19 cellular contexts compared by ENCODE assay signal in genomic region chr22:42626431-42626830, GRCh38. TPM values are rescaled to one million over a fixed set of nuclear protein-coding genes. Genes with fewer than 3 reads are reported as not detected.
A peak's percentile ranks its signal among the peaks of the same experiment; 100 is the strongest.
DNase-seq lines count a peak whose midpoint lies in the region; ATAC-seq, FAIRE-seq and TF ChIP-seq lines count a peak whose summit lies in the region.
"Had no signal": no experiment of that assay in that cellular context is flagged by ENCODE, and none has a peak within 500 bp of the region (broad histone marks: within the 10 kb centered on the region; RNA-seq: fewer than 3 reads in every experiment).

No MANE protein-coding gene starts in this region.

- H4K12ac ChIP-seq in trophoblast cell (ENCODE audit: low read depth, low read length), result no peak overlapping the region

- H3K23ac ChIP-seq in H1 (ENCODE audit: insufficient read length) (no peak overlapping the region), trophoblast cell (ENCODE audit: low read length) (no peak overlapping the region)

- H3K56ac ChIP-seq in H1 (replicated peaks; ENCODE audit: insufficient read length, low read depth, low read length), result no peak overlapping the region

- no peak for ATAC-seq in DND-41 (ENCODE audit: insufficient read depth, low read depth)
- ATAC-seq in mucosa of descending colon, result no peak

- no peak overlapping the region for H3K4me3 Mint-ChIP-seq in osteocyte (ENCODE audit: unreplicated experiment)
- H3K4me3 Mint-ChIP-seq: B cell; CD4-positive, alpha-beta T cell had no signal

- H3K9me3 ChIP-seq in DND-41 (ENCODE audit: insufficient read depth, low read length, severe bottlenecking) (no peaks in the 10 kb centered on the region), HEK293 (ENCODE audit: control insufficient read depth, insufficient read depth, low read depth, low read length) (no peaks in the 10 kb centered on the region), H1 (ENCODE audit: insufficient read depth in 2 of 2, low read depth in 1 of 2, low read length in 1 of 2) (no peaks in the 10 kb centered on the region), trophoblast cell (ENCODE audit: insufficient read depth, low read depth, low read length) (no peaks in the 10 kb centered on the region), mucosa of descending colon (no peaks in the 10 kb centered on the region)

- H2AFZ ChIP-seq in DND-41 (ENCODE audit: low read depth, low read length) (no peak overlapping the region), H1 (ENCODE audit: low read length) (no peak overlapping the region), trophoblast cell (ENCODE audit: insufficient read depth, low read length, poor library complexity) (no peak overlapping the region)

- CTCF ChIA-PET in HEK293 (lab: Yijun Ruan, JAX), result no interaction called here
- CTCF ChIA-PET in H1 (lab: Charles Lee; ENCODE audit: partially characterized antibody), result interaction anchor here (0.9 to 1.3 kb wide), 3 partner anchors 20 to 194 kb away, joined by 4 to 5 read pairs (median 4); no protein-coding TSS in a partner anchor

- H2AK5ac ChIP-seq in H1 (ENCODE audit: low read depth, low read length) (no peak overlapping the region), trophoblast cell (ENCODE audit: low read length) (no peak overlapping the region)

- TF ChIP-seq RAD21 in H1 (IDR thresholded peaks at IDR 0.05 in 1 of 2, conservative IDR thresholded peaks at IDR 0.05 in 1 of 2; ENCODE audit: low read depth in 2 of 2, low read length in 2 of 2), result no peak

- no peak overlapping the region for H2BK5ac ChIP-seq in H1 (ENCODE audit: low read depth, low read length)
- no peak overlapping the region for H2BK5ac ChIP-seq in trophoblast cell (ENCODE audit: low read depth, low read length, poor library complexity)

- H4K8ac ChIP-seq in H1 (ENCODE audit: extremely low read depth, insufficient read depth, low read length) (peak overlapping the region; percentile 65; the same call in 1 of the 2 replicates), trophoblast cell (ENCODE audit: low read depth, low read length) (no peak overlapping the region)

- peaks cover 38% of the 10 kb centered on the region for H3K4me1 Mint-ChIP-seq in osteocyte (ENCODE audit: unreplicated experiment)

- H3K9me3 Mint-ChIP-seq in osteocyte (ENCODE audit: unreplicated experiment), result no peaks in the 10 kb centered on the region
- H3K9me3 Mint-ChIP-seq: CD4-positive, alpha-beta T cell had no signal

- TF ChIP-seq CTCF in DND-41 (IDR thresholded peaks at IDR 0.05; ENCODE audit: borderline replicate concordance, extremely low read depth, low read length, poor library complexity, severe bottlenecking) (no peak), HEK293 (tag by site-specific recombination; IDR thresholded peaks at IDR 0.05) (no peak), H1 (IDR thresholded peaks at IDR 0.05; ENCODE audit: control extremely low read depth in 1 of 3, insufficient read depth in 1 of 3, low read depth in 1 of 3, low read length in 3 of 3) (no peak), osteocyte (IDR thresholded peaks at IDR 0.05) (no peak), mucosa of descending colon (IDR thresholded peaks at IDR 0.05) (no peak)

- DNase-seq in DND-41 (no peak), H1 (ENCODE audit: low read depth in 1 of 2, low spot score in 2 of 2) (no peak), osteocyte (ENCODE audit: extremely low spot score, unreplicated experiment) (no peak), trophoblast cell (no peak), mucosa of descending colon (no peak), NCI-H2196 (lab: John Stamatoyannopoulos, UW; ENCODE audit: unreplicated experiment) (no peak)
- DNase-seq: C1 segment of cervical spinal cord; CD4-positive, alpha-beta T cell; DMS79; EL; GOT3; HCEC 1CT had no signal

- H3K4me3 ChIP-seq in DND-41 (ENCODE audit: low read depth in 1 of 2, low read length in 2 of 2) (no peak overlapping the region), HEK293 (ENCODE audit: low read depth, low read length) (no peak overlapping the region), H1 (ENCODE audit: extremely low read depth in 1 of 4, insufficient read depth in 2 of 4, low read depth in 3 of 4, low read length in 4 of 4) (no peak overlapping the region), trophoblast cell (ENCODE audit: low read depth, low read length) (no peak overlapping the region), mucosa of descending colon (no peak overlapping the region)

- H3K36me3 ChIP-seq in DND-41 (ENCODE audit: insufficient read depth, low read length) (peaks cover 82% of the 10 kb centered on the region), HEK293 (ENCODE audit: control insufficient read depth in 2 of 2, insufficient read depth in 1 of 2, low read length in 2 of 2) (peaks cover 10 to 84% of the 10 kb centered on the region in 2 experiments; a peak in 2 of 3 replicates), H1 (ENCODE audit: control insufficient read depth in 2 of 4, insufficient read depth in 4 of 4, low read length in 3 of 4) (peaks cover 6 to 35% (median 18%) of the 10 kb centered on the region in 4 experiments; a peak in 5 of 8 replicates), trophoblast cell (ENCODE audit: control insufficient read depth in 1 of 2, insufficient read depth in 2 of 2, low read length in 2 of 2) (peaks cover 66 to 70% of the 10 kb centered on the region in 2 experiments), mucosa of descending colon (ENCODE audit: low read depth) (peaks cover 8% of the 10 kb centered on the region)

- H3K27me3 Mint-ChIP-seq in osteocyte (ENCODE audit: unreplicated experiment), result no peaks in the 10 kb centered on the region
- H3K27me3 Mint-ChIP-seq: B cell; CD4-positive, alpha-beta T cell had no signal

- H3K18ac ChIP-seq in H1 (ENCODE audit: extremely low read depth, low read length) (no peak overlapping the region), trophoblast cell (ENCODE audit: low read length) (no peak overlapping the region)

- peaks cover 15% of the 10 kb centered on the region for H4K20me1 ChIP-seq in DND-41 (ENCODE audit: insufficient read depth, low read length)
- H4K20me1 ChIP-seq in H1 (replicated peaks in 1 of 2; ENCODE audit: control insufficient read depth in 1 of 2, insufficient read depth in 2 of 2, low read length in 2 of 2), result peaks cover 0 to 7% of the 10 kb centered on the region in 2 experiments

- H3K79me2 ChIP-seq in DND-41 (ENCODE audit: insufficient read depth, low read length), result no peaks in the 10 kb centered on the region
- no peaks in the 10 kb centered on the region for H3K79me2 ChIP-seq in H1 (ENCODE audit: control insufficient read depth in 1 of 2, insufficient read depth in 2 of 2, low read length in 2 of 2)
- no peaks in the 10 kb centered on the region for H3K79me2 ChIP-seq in trophoblast cell (ENCODE audit: control insufficient read depth, insufficient read depth, low read length, poor library complexity)

- peak overlapping the region; percentile 28 for H3K27ac Mint-ChIP-seq in osteocyte (ENCODE audit: unreplicated experiment)
- H3K27ac Mint-ChIP-seq: B cell; CD4-positive, alpha-beta T cell had no signal

- no peak for FAIRE-seq in H1 (lab: Jason Lieb, UNC)
- FAIRE-seq: A204.1, G401.6, GM12891, GM19239 had no signal

- H4K91ac ChIP-seq in H1 (replicated peaks; ENCODE audit: insufficient read length, low read length) (no peak overlapping the region), trophoblast cell (ENCODE audit: low read depth, low read length) (no peak overlapping the region)

- no peak overlapping the region for H2BK120ac ChIP-seq in H1 (replicated peaks; ENCODE audit: low read depth, low read length)
- H2BK120ac ChIP-seq in trophoblast cell (ENCODE audit: insufficient read depth, low read length, poor library complexity), result no peak overlapping the region

- H3K23me2 ChIP-seq in H1 (ENCODE audit: low read depth, low read length), result no peaks in the 10 kb centered on the region

- peaks cover 23% of the 10 kb centered on the region for H3K36me3 Mint-ChIP-seq in osteocyte (ENCODE audit: unreplicated experiment)

- H3K27me3 ChIP-seq in DND-41 (ENCODE audit: insufficient read depth, low read length, poor library complexity), result no peaks in the 10 kb centered on the region
- no peaks in the 10 kb centered on the region for H3K27me3 ChIP-seq in H1 (replicated peaks in 1 of 4; ENCODE audit: control insufficient read depth in 3 of 4, extremely low read depth in 1 of 4, insufficient read depth in 3 of 4, low read length in 3 of 4)
- H3K27me3 ChIP-seq in trophoblast cell (ENCODE audit: insufficient read depth, low read length), result no peaks in the 10 kb centered on the region

- H3K4me2 ChIP-seq in DND-41 (ENCODE audit: insufficient read depth, low read length) (no peak overlapping the region), H1 (ENCODE audit: insufficient read depth in 1 of 2, low read depth in 2 of 2, low read length in 2 of 2) (no peak overlapping the region), trophoblast cell (ENCODE audit: low read length) (no peak overlapping the region)

- no peak for TF ChIP-seq EP300 in H1 (IDR thresholded peaks at IDR 0.05; ENCODE audit: borderline replicate concordance in 1 of 2, low read depth in 2 of 2, low read length in 2 of 2)

- WGBS in H1 (ENCODE audit: extremely low coverage in 1 of 2, insufficient coverage in 1 of 2, insufficient read length in 1 of 2, insufficient replicate concordance in 2 of 2, low coverage in 1 of 2, low lambda C conversion rate in 2 of 2, missing lambda C conversion rate in 1 of 2), 2 experiments, result 96% methylated on average over 7 of the region's 7 CpGs; no CpG with 5 or more reads in 1 of the 2 experiments
- WGBS in trophoblast cell (ENCODE audit: extremely low coverage, insufficient coverage, insufficient read length), result no CpG with 5 or more reads among the region's 7 CpGs

- H3K27ac ChIP-seq in DND-41 (ENCODE audit: low read length), result 0 out of 2 replicates have a peak overlapping the region, but pooled peaks have one; percentile 13
- no peak overlapping the region for H3K27ac ChIP-seq in HEK293 (ENCODE audit: extremely low read depth, low read depth, low read length)
- no peak overlapping the region for H3K27ac ChIP-seq in H1 (ENCODE audit: low read depth, low read length)
- H3K27ac ChIP-seq in trophoblast cell (ENCODE audit: low read depth, low read length), result no peak overlapping the region
- H3K27ac ChIP-seq: HL-60 had no signal

- no peak for TF ChIP-seq POLR2A in H1 (IDR thresholded peaks at IDR 0.05; ENCODE audit: control extremely low read depth in 1 of 2, low read depth in 2 of 2, low read length in 2 of 2)

- H3K14ac ChIP-seq in H1 (ENCODE audit: insufficient read length), result no peak overlapping the region
- no peak overlapping the region for H3K14ac ChIP-seq in trophoblast cell (ENCODE audit: low read length)

- H2BK20ac ChIP-seq in H1 (ENCODE audit: low read length), result no peak overlapping the region

- H2BK12ac ChIP-seq in H1 (ENCODE audit: low read depth, low read length), result no peak overlapping the region
- H2BK12ac ChIP-seq in trophoblast cell (ENCODE audit: low read length), result no peak overlapping the region

- POLR2A ChIA-PET in HEK293 (lab: Yijun Ruan, JAX), result interaction anchor here (1.6 kb wide), 1 partner anchor 12 kb away, joined by 7 read pairs; the partner anchor contains the start of gene POLDIP3
- POLR2A ChIA-PET in H1 (lab: Charles Lee; ENCODE audit: partially characterized antibody), result interaction anchor here (1.1 to 8.9 kb wide), 3 partner anchors 11 to 23 kb away, joined by 3 to 85 read pairs (median 3); partner anchors contain the start of genes CYB5R3 and POLDIP3

- H3K9ac ChIP-seq in DND-41 (ENCODE audit: low read depth, low read length) (no peak overlapping the region), H1 (replicated peaks in 1 of 4; ENCODE audit: extremely low read depth in 1 of 4, low read depth in 3 of 4, low read length in 3 of 4) (no peak overlapping the region), trophoblast cell (ENCODE audit: low read length) (no peak overlapping the region)

- intact Hi-C loops in mucosa of descending colon (cut with DNase I, micrococcal nuclease), result no loop called here

- H3K79me1 ChIP-seq in H1 (ENCODE audit: low read depth, low read length), result no peaks in the 10 kb centered on the region
- H3K79me1 ChIP-seq in trophoblast cell (ENCODE audit: low read length), result no peaks in the 10 kb centered on the region

- H3K4ac ChIP-seq in H1 (replicated peaks; ENCODE audit: insufficient read length, low read depth, low read length) (no peak overlapping the region), trophoblast cell (ENCODE audit: low read depth, low read length) (no peak overlapping the region)

- no peak overlapping the region for H4K5ac ChIP-seq in H1 (ENCODE audit: insufficient read length, low read depth, low read length)

- no peaks in the 10 kb centered on the region for H3K4me1 ChIP-seq in DND-41 (ENCODE audit: insufficient read depth, low read length)
- H3K4me1 ChIP-seq in HEK293 (ENCODE audit: control insufficient read depth, insufficient read depth, low read length), result no peaks in the 10 kb centered on the region; the same call in 1 of the 2 replicates
- H3K4me1 ChIP-seq in H1 (replicated peaks in 1 of 4; ENCODE audit: control insufficient read depth in 3 of 4, insufficient read depth in 4 of 4, low read length in 3 of 4), result no peaks in the 10 kb centered on the region; a peak in 1 of 7 replicates
- peaks cover 5 to 7% of the 10 kb centered on the region in 2 experiments for H3K4me1 ChIP-seq in trophoblast cell (ENCODE audit: control insufficient read depth in 1 of 2, insufficient read depth in 2 of 2, low read length in 2 of 2)
- peaks cover 26% of the 10 kb centered on the region for H3K4me1 ChIP-seq in mucosa of descending colon (ENCODE audit: low read depth)

- no peak overlapping the region for H2BK15ac ChIP-seq in H1 (ENCODE audit: low read length)

RNA-seq across cellular contexts. Expression of gene POLDIP3, which starts 11.7 kb away (rescaled TPM):
- 77.3 and 84.6 TPM in 2 replicates for total RNA-seq in H1 (2021; fragmentation: NEBNext Ultra II Directional; extraction: Animal tissue kit (Norgen Biotek cat#: 25700))
- 43.5 and 44.7 TPM in 2 replicates for polyA plus RNA-seq in H1 (2011; rRNA removed)
- polyA plus RNA-seq in H1 (2011; cell fraction: cytosol; rRNA removed), result 52.1 TPM
- polyA plus RNA-seq in H1 (2011; cell fraction: nucleus; rRNA removed), result 77.2 TPM
- 69.9 to 94.7 TPM (median 73.5 TPM) in 4 replicates for polyA plus RNA-seq in H1 (2012, experiment 1 of 2)
- polyA plus RNA-seq in H1 (2012, experiment 2 of 2), result 78.6 TPM
- 38.1 TPM for polyA plus RNA-seq in H1 (2013, experiment 1 of 2)
- polyA plus RNA-seq in H1 (2013, experiment 2 of 2), result 36.7 TPM
- polyA minus RNA-seq in H1 (2011; rRNA and poly(A)+ RNA removed), result 67.2 and 70.1 TPM in 2 replicates
- 40.0 TPM for polyA minus RNA-seq in H1 (2011; cell fraction: cytosol; rRNA and poly(A)+ RNA removed)
- 36.9 TPM for polyA minus RNA-seq in H1 (2011; cell fraction: nucleus; rRNA and poly(A)+ RNA removed)
- total RNA-seq in osteocyte (77.8 and 77.9 TPM in 2 replicates), mucosa of descending colon (10 to 100 TPM; 58.6 to 65.8 (median 65.0) TPM)
- polyA plus RNA-seq in trophoblast cell (2013), result 43.3 and 46.1 TPM in 2 replicates

RNA-seq across cellular contexts. Expression of gene ATP5MGL, which starts 14.0 kb away (rescaled TPM):
- total RNA-seq in H1 (2021; fragmentation: NEBNext Ultra II Directional; extraction: Animal tissue kit (Norgen Biotek cat#: 25700)), result 0.52 and 0.84 TPM in 2 replicates
- 0.12 TPM in 1 of 2 replicates, not detected in the other for polyA plus RNA-seq in H1 (2011; rRNA removed)
- not detected for polyA plus RNA-seq in H1 (2011; cell fraction: cytosol; rRNA removed)
- polyA plus RNA-seq in H1 (2011; cell fraction: nucleus; rRNA removed), result not detected
- polyA plus RNA-seq in H1 (2012, experiment 1 of 2), result not detected in 4 replicates
- polyA plus RNA-seq in H1 (2012, experiment 2 of 2), result not detected
- not detected for polyA plus RNA-seq in H1 (2013, experiment 1 of 2)
- polyA plus RNA-seq in H1 (2013, experiment 2 of 2), result 0.15 TPM
- 0.49 and 0.50 TPM in 2 replicates for polyA minus RNA-seq in H1 (2011; rRNA and poly(A)+ RNA removed)
- 1.5 TPM for polyA minus RNA-seq in H1 (2011; cell fraction: cytosol; rRNA and poly(A)+ RNA removed)
- 1.8 TPM for polyA minus RNA-seq in H1 (2011; cell fraction: nucleus; rRNA and poly(A)+ RNA removed)
- total RNA-seq in osteocyte (0.47 and 1.3 TPM in 2 replicates), mucosa of descending colon (1 to 10 TPM in 2 of 3 donors, under 1 TPM in 1; 0.92 to 1.7 (median 1.2) TPM)
- not detected in 2 replicates for polyA plus RNA-seq in trophoblast cell (2013)

RNA-seq across cellular contexts. Expression of gene CYB5R3, which starts 22.8 kb away (rescaled TPM):
- total RNA-seq in H1 (2021; fragmentation: NEBNext Ultra II Directional; extraction: Animal tissue kit (Norgen Biotek cat#: 25700)), result 75.3 and 82.5 TPM in 2 replicates
- 113 and 160 TPM in 2 replicates for polyA plus RNA-seq in H1 (2011; rRNA removed)
- polyA plus RNA-seq in H1 (2011; cell fraction: cytosol; rRNA removed), result 64.2 TPM
- 72.4 TPM for polyA plus RNA-seq in H1 (2011; cell fraction: nucleus; rRNA removed)
- 73.0 to 99.5 TPM (median 89.7 TPM) in 4 replicates for polyA plus RNA-seq in H1 (2012, experiment 1 of 2)
- polyA plus RNA-seq in H1 (2012, experiment 2 of 2), result 83.5 TPM
- polyA plus RNA-seq in H1 (2013, experiment 1 of 2), result 94.8 TPM
- polyA plus RNA-seq in H1 (2013, experiment 2 of 2), result 107 TPM
- polyA minus RNA-seq in H1 (2011; rRNA and poly(A)+ RNA removed), result 56.6 and 58.6 TPM in 2 replicates
- 50.7 TPM for polyA minus RNA-seq in H1 (2011; cell fraction: cytosol; rRNA and poly(A)+ RNA removed)
- 29.5 TPM for polyA minus RNA-seq in H1 (2011; cell fraction: nucleus; rRNA and poly(A)+ RNA removed)
- total RNA-seq in osteocyte (408 and 430 TPM in 2 replicates), mucosa of descending colon (100 to 1,000 TPM; 139 to 211 (median 176) TPM)
- polyA plus RNA-seq in trophoblast cell (2013), result 155 and 156 TPM in 2 replicates
